In genomic region chr22:26608129-26608528, GRCh38 we compare ENCODE assay signal across 21 cellular contexts. TPM values are rescaled to one million over a fixed set of nuclear protein-coding genes. Genes with fewer than 3 reads are reported as not detected.
DNase-seq lines count a peak whose midpoint lies in the region; ATAC-seq, FAIRE-seq and TF ChIP-seq lines count a peak whose summit lies in the region.
"Had no signal": no experiment of that assay in that cellular context is flagged by ENCODE, and none has a peak within 500 bp of the region (broad histone marks: within the 10 kb centered on the region; RNA-seq: fewer than 3 reads in every experiment).

No MANE protein-coding gene starts in this region.

- no peaks in the 10 kb centered on the region for H3K9me3 ChIP-seq in HepG2 (ENCODE audit: low read length)
- no peaks in the 10 kb centered on the region for H3K9me3 ChIP-seq in right lobe of liver
- H3K9me3 ChIP-seq in OCI-LY1 (ENCODE audit: low read length): no peaks in the 10 kb centered on the region
- H3K9me3 ChIP-seq in testis: no peaks in the 10 kb centered on the region

- peaks cover 0 to 5% of the 10 kb centered on the region in 2 experiments; a peak in 1 of 5 replicates for H3K27me3 ChIP-seq in HepG2 (ENCODE audit: control insufficient read depth in 1 of 2, insufficient read depth in 2 of 2, low read length in 2 of 2)
- no peaks in the 10 kb centered on the region for H3K27me3 ChIP-seq in right lobe of liver
- no peaks in the 10 kb centered on the region for H3K27me3 ChIP-seq in OCI-LY1 (ENCODE audit: insufficient read depth, low read length)
- H3K27me3 ChIP-seq in testis: no peaks in the 10 kb centered on the region

- H3K27ac ChIP-seq in HepG2 (ENCODE audit: extremely low read length, insufficient read depth, low read length) (no peak overlapping the region), right lobe of liver (no peak overlapping the region), OCI-LY1 (ENCODE audit: low read depth, low read length, poor library complexity, severe bottlenecking) (no peak overlapping the region), testis (no peak overlapping the region)
- H3K27ac ChIP-seq: C4-2B, KMS-11, PC-9, RWPE1 had no signal

- in situ Hi-C loops in HepG2 (cut with HindIII; ENCODE audit: extremely low pct_ligation_motif_present, low pct_unique_long_range_greater_than_20kb): no loop called here

- H3K4me1 ChIP-seq in HepG2 (ENCODE audit: insufficient read depth, low read length) (no peaks in the 10 kb centered on the region), right lobe of liver (no peaks in the 10 kb centered on the region), OCI-LY1 (ENCODE audit: insufficient read depth, low read length, severe bottlenecking) (peaks cover 22% of the 10 kb centered on the region), testis (no peaks in the 10 kb centered on the region)

- H2AFZ ChIP-seq in HepG2 (ENCODE audit: low read length) (no peak overlapping the region), OCI-LY1 (ENCODE audit: low read length) (no peak overlapping the region)
- H2AFZ ChIP-seq: PC-9 had no signal

- H3K9me3 Mint-ChIP-seq in chondrocyte (ENCODE audit: low read depth): no peaks in the 10 kb centered on the region

- H3K4me2 ChIP-seq in HepG2 (ENCODE audit: low read depth, low read length): no peak overlapping the region
- H3K4me2 ChIP-seq in OCI-LY1 (ENCODE audit: low read length): peak overlapping the region; percentile 26; the same call in 1 of the 2 replicates
- H3K4me2 ChIP-seq: PC-9 had no signal

- TF ChIP-seq POLR2A in HepG2 (IDR thresholded peaks at IDR 0.05; ENCODE audit: insufficient read depth in 1 of 2, low read depth in 2 of 2, low read length in 2 of 2) (no peak), right lobe of liver (IDR thresholded peaks at IDR 0.05) (no peak), testis (IDR thresholded peaks at IDR 0.05) (no peak)

- peaks cover 38% of the 10 kb centered on the region for H3K4me1 Mint-ChIP-seq in chondrocyte (ENCODE audit: low read depth)

- CTCF ChIA-PET in HepG2 (lab: Yijun Ruan, JAX; ENCODE audit: low intra/inter-chr PET ratio, low total read pairs): no interaction called here

- TF ChIP-seq EP300 in HepG2 (IDR thresholded peaks at IDR 0.05; ENCODE audit: low read depth in 2 of 2, low read length in 2 of 2): no peak
- no peak for TF ChIP-seq EP300 in HepG2 (CRISPR knock-in tag; IDR thresholded peaks at IDR 0.05; ENCODE audit: borderline replicate concordance)

- 31% methylated on average over 2 of the region's 2 CpGs for WGBS in HepG2 (ENCODE audit: low lambda C conversion rate)
- WGBS in right lobe of liver (ENCODE audit: insufficient coverage, low coverage, low lambda C conversion rate, missing lambda C conversion rate): 34% methylated on average over 2 of the region's 2 CpGs
- 35 to 37% methylated on average over 2 of the region's 2 CpGs for WGBS in testis, 2 donors

- H3K9ac ChIP-seq in HepG2 (ENCODE audit: insufficient read depth, low read depth, low read length): no peak overlapping the region
- H3K9ac ChIP-seq in OCI-LY1 (ENCODE audit: low read length): no peak overlapping the region; the same call in 1 of the 2 replicates
- H3K9ac ChIP-seq: KMS-11 had no signal

- no peaks in the 10 kb centered on the region for H3K9me2 ChIP-seq in OCI-LY1 (ENCODE audit: low read depth, low read length)

- H4K20me1 ChIP-seq in HepG2 (ENCODE audit: insufficient read depth, low read length) (no peaks in the 10 kb centered on the region), OCI-LY1 (ENCODE audit: insufficient read depth, low read length) (no peaks in the 10 kb centered on the region)

- TF ChIP-seq RAD21 in HepG2 (CRISPR knock-in tag; IDR thresholded peaks at IDR 0.05): no peak

- BruUV-seq in HepG2 (replicated peaks; lab: Mats Ljungman, UMichigan): no TSS peak

- POLR2A ChIA-PET in HepG2 (lab: Yijun Ruan, JAX): no interaction called here

- H3F3A ChIP-seq in OCI-LY1 (ENCODE audit: insufficient read depth, low read length): no peaks in the 10 kb centered on the region

- H3K36me3 ChIP-seq in HepG2 (replicated peaks in 1 of 2; ENCODE audit: control insufficient read depth in 1 of 2, insufficient read depth in 2 of 2, low read length in 2 of 2): no peaks in the 10 kb centered on the region
- H3K36me3 ChIP-seq in right lobe of liver: no peaks in the 10 kb centered on the region
- H3K36me3 ChIP-seq in OCI-LY1 (ENCODE audit: insufficient read depth, low read length): no peaks in the 10 kb centered on the region
- H3K36me3 ChIP-seq in testis (ENCODE audit: low read depth, missing control alignments): no peaks in the 10 kb centered on the region

- H3K79me2 ChIP-seq in HepG2 (ENCODE audit: insufficient read depth, low read length): no peaks in the 10 kb centered on the region
- H3K79me2 ChIP-seq in OCI-LY1 (ENCODE audit: insufficient read depth, low read length): no peaks in the 10 kb centered on the region

- H3K4me3 ChIP-seq in HepG2 (replicated peaks in 1 of 3; ENCODE audit: insufficient read depth in 1 of 3, low read depth in 2 of 3, low read length in 3 of 3): no peak overlapping the region
- no peak overlapping the region for H3K4me3 ChIP-seq in right lobe of liver
- peak overlapping the region; percentile 13 for H3K4me3 ChIP-seq in OCI-LY1 (ENCODE audit: low read depth, low read length, poor library complexity, severe bottlenecking)
- H3K4me3 ChIP-seq in testis: no peak overlapping the region
- H3K4me3 ChIP-seq: PC-9 had no signal

- H3K27ac Mint-ChIP-seq in chondrocyte (ENCODE audit: unreplicated experiment): peak overlapping the region; percentile 2

- no peak for FAIRE-seq in HepG2 (lab: Jason Lieb, UNC)

- TF ChIP-seq CTCF in HepG2 (CRISPR knock-in tag; IDR thresholded peaks at IDR 0.05) (no peak), right lobe of liver (IDR thresholded peaks at IDR 0.05) (no peak), OCI-LY1 (IDR thresholded peaks at IDR 0.05; ENCODE audit: low read length) (no peak), chondrocyte (IDR thresholded peaks at IDR 0.05) (no peak), testis (IDR thresholded peaks at IDR 0.05) (no peak)

- no peak overlapping the region for H3K4me3 Mint-ChIP-seq in chondrocyte (ENCODE audit: unreplicated experiment)

- DNase-seq in HepG2 (ENCODE audit: low spot score) (no peak), right lobe of liver (no peak), chondrocyte (ENCODE audit: low spot score) (no peak), GOT3 (lab: John Stamatoyannopoulos, UW) (no peak), testis (no peak)
- DNase-seq: DMS79, H7, MV-4-11, NCI-H1930, NCI-H510A, NCI-H748 treated with DMSO at 0.1 percent for 48 hours, PC-9, SIG-M5, T-helper 1 cell had no signal

- intact Hi-C loops in HepG2 (cut with micrococcal nuclease; ENCODE audit: unreplicated experiment) (no loop called here), right lobe of liver (cut with DNase I) (no loop called here), testis (cut with DNase I; ENCODE audit: low total_unique reads) (no loop called here)

- peaks cover 5% of the 10 kb centered on the region for H3K27me3 Mint-ChIP-seq in chondrocyte (ENCODE audit: low read depth)

- no peak for ATAC-seq in HepG2
- no peak for ATAC-seq in right lobe of liver
- no peak for ATAC-seq in GM19395 (IDR thresholded peaks at IDR 0.05; ENCODE audit: unreplicated experiment)
- no peak for ATAC-seq in HG03354 (IDR thresholded peaks at IDR 0.05; ENCODE audit: poor library complexity, severe bottlenecking, unreplicated experiment)
- ATAC-seq: SK-N-SH treated with all-trans-retinoic acid at 6 μM for 48 hours had no signal

- H3K36me3 Mint-ChIP-seq in chondrocyte (ENCODE audit: low read depth): no peaks in the 10 kb centered on the region

RNA-seq across cellular contexts. Expression of gene CRYBB1, which starts 9.7 kb away (rescaled TPM):
- total RNA-seq in HepG2 (2016; rRNA removed; fragmentation: Illumina TruSeq; extraction: Trizol) (not detected in 2 replicates), right lobe of liver (under 1 TPM in 2 of 6 experiments, not detected in 4; 0.53 to 0.59 TPM), chondrocyte (not detected in 3 replicates), testis (not detected)
- total RNA-seq in HepG2 (2016; cell fraction: cytosol; rRNA removed; fragmentation: Illumina TruSeq; extraction: Trizol; ENCODE audit: low read depth): not detected in 2 replicates
- not detected in 2 replicates for total RNA-seq in HepG2 (2016; cell fraction: insoluble cytoplasmic fraction; rRNA removed; fragmentation: Illumina TruSeq; extraction: Trizol)
- total RNA-seq in HepG2 (2016; cell fraction: membrane; rRNA removed; fragmentation: Illumina TruSeq; extraction: Trizol): not detected in 2 replicates
- total RNA-seq in HepG2 (2016; cell fraction: nucleus; rRNA removed; fragmentation: Illumina TruSeq; extraction: Trizol): not detected in 2 replicates
- polyA plus RNA-seq in HepG2 (2011; rRNA removed) (not detected in 2 replicates), testis (ENCODE audit: insufficient read depth, low read depth, low replicate concordance) (0.80 TPM)
- not detected in 2 replicates for polyA plus RNA-seq in HepG2 (2011; cell fraction: cytosol; rRNA removed)
- not detected in 2 replicates for polyA plus RNA-seq in HepG2 (2011; cell fraction: nucleus; rRNA removed)
- polyA plus RNA-seq in HepG2 (2012): not detected in 2 replicates
- polyA plus RNA-seq in HepG2 (2016; cell fraction: cytosol; fragmentation: Illumina TruSeq; extraction: Trizol; ENCODE audit: low read depth): not detected in 2 replicates
- polyA plus RNA-seq in HepG2 (2016; cell fraction: insoluble cytoplasmic fraction; fragmentation: Illumina TruSeq; extraction: Trizol; ENCODE audit: low read depth): not detected in 2 replicates
- polyA plus RNA-seq in HepG2 (2016; cell fraction: membrane; fragmentation: Illumina TruSeq; extraction: Trizol; ENCODE audit: low read depth): not detected in 2 replicates
- polyA plus RNA-seq in HepG2 (2016; cell fraction: nucleus; fragmentation: Illumina TruSeq; extraction: Trizol; ENCODE audit: insufficient read depth, low read depth): not detected in 2 replicates
- not detected in 2 replicates for polyA minus RNA-seq in HepG2 (2011; rRNA and poly(A)+ RNA removed; ENCODE audit: low replicate concordance)
- polyA minus RNA-seq in HepG2 (2011; cell fraction: cytosol; rRNA and poly(A)+ RNA removed): not detected in 2 replicates
- not detected in 2 replicates for polyA minus RNA-seq in HepG2 (2011; cell fraction: nucleus; rRNA and poly(A)+ RNA removed)
- total RNA-seq: PC-9 had no signal

RNA-seq across cellular contexts. Expression of gene CRYBA4, which starts 13.6 kb away (rescaled TPM):
- total RNA-seq in HepG2 (2016; rRNA removed; fragmentation: Illumina TruSeq; extraction: Trizol) (not detected in 2 replicates), right lobe of liver (not detected), chondrocyte (not detected in 3 replicates), testis (1 to 10 TPM in 1 of 2 donors, under 1 TPM in 1; 0.93 to 2.3 TPM)
- not detected in 2 replicates for total RNA-seq in HepG2 (2016; cell fraction: cytosol; rRNA removed; fragmentation: Illumina TruSeq; extraction: Trizol; ENCODE audit: low read depth)
- not detected in 2 replicates for total RNA-seq in HepG2 (2016; cell fraction: insoluble cytoplasmic fraction; rRNA removed; fragmentation: Illumina TruSeq; extraction: Trizol)
- total RNA-seq in HepG2 (2016; cell fraction: membrane; rRNA removed; fragmentation: Illumina TruSeq; extraction: Trizol): not detected in 2 replicates
- total RNA-seq in HepG2 (2016; cell fraction: nucleus; rRNA removed; fragmentation: Illumina TruSeq; extraction: Trizol): not detected in 2 replicates
- polyA plus RNA-seq in HepG2 (2011; rRNA removed) (not detected in 2 replicates), testis (ENCODE audit: insufficient read depth, low read depth, low replicate concordance) (2.6 TPM)
- not detected in 2 replicates for polyA plus RNA-seq in HepG2 (2011; cell fraction: cytosol; rRNA removed)
- polyA plus RNA-seq in HepG2 (2011; cell fraction: nucleus; rRNA removed): not detected in 2 replicates
- not detected in 2 replicates for polyA plus RNA-seq in HepG2 (2012)
- not detected in 2 replicates for polyA plus RNA-seq in HepG2 (2016; cell fraction: cytosol; fragmentation: Illumina TruSeq; extraction: Trizol; ENCODE audit: low read depth)
- polyA plus RNA-seq in HepG2 (2016; cell fraction: insoluble cytoplasmic fraction; fragmentation: Illumina TruSeq; extraction: Trizol; ENCODE audit: low read depth): not detected in 2 replicates
- polyA plus RNA-seq in HepG2 (2016; cell fraction: membrane; fragmentation: Illumina TruSeq; extraction: Trizol; ENCODE audit: low read depth): not detected in 2 replicates
- polyA plus RNA-seq in HepG2 (2016; cell fraction: nucleus; fragmentation: Illumina TruSeq; extraction: Trizol; ENCODE audit: insufficient read depth, low read depth): not detected in 2 replicates
- polyA minus RNA-seq in HepG2 (2011; rRNA and poly(A)+ RNA removed; ENCODE audit: low replicate concordance): not detected in 2 replicates
- polyA minus RNA-seq in HepG2 (2011; cell fraction: cytosol; rRNA and poly(A)+ RNA removed): not detected in 2 replicates
- not detected in 2 replicates for polyA minus RNA-seq in HepG2 (2011; cell fraction: nucleus; rRNA and poly(A)+ RNA removed)
- total RNA-seq: H7, PC-9 had no signal

RNA-seq across cellular contexts. Expression of gene TPST2, which starts 18.2 kb away (rescaled TPM):
- 9.2 and 15.2 TPM in 2 replicates for total RNA-seq in HepG2 (2016; rRNA removed; fragmentation: Illumina TruSeq; extraction: Trizol)
- 10.0 and 10.4 TPM in 2 replicates for total RNA-seq in HepG2 (2016; cell fraction: cytosol; rRNA removed; fragmentation: Illumina TruSeq; extraction: Trizol; ENCODE audit: low read depth)
- 7.8 and 13.5 TPM in 2 replicates for total RNA-seq in HepG2 (2016; cell fraction: insoluble cytoplasmic fraction; rRNA removed; fragmentation: Illumina TruSeq; extraction: Trizol)
- 17.6 and 23.3 TPM in 2 replicates for total RNA-seq in HepG2 (2016; cell fraction: membrane; rRNA removed; fragmentation: Illumina TruSeq; extraction: Trizol)
- 10.0 and 10.8 TPM in 2 replicates for total RNA-seq in HepG2 (2016; cell fraction: nucleus; rRNA removed; fragmentation: Illumina TruSeq; extraction: Trizol)
- polyA plus RNA-seq in HepG2 (2011; rRNA removed): 23.8 and 29.5 TPM in 2 replicates
- 27.5 and 32.7 TPM in 2 replicates for polyA plus RNA-seq in HepG2 (2011; cell fraction: cytosol; rRNA removed)
- 21.6 and 24.3 TPM in 2 replicates for polyA plus RNA-seq in HepG2 (2011; cell fraction: nucleus; rRNA removed)
- 9.2 and 17.3 TPM in 2 replicates for polyA plus RNA-seq in HepG2 (2012)
- 13.1 and 15.0 TPM in 2 replicates for polyA plus RNA-seq in HepG2 (2016; cell fraction: cytosol; fragmentation: Illumina TruSeq; extraction: Trizol; ENCODE audit: low read depth)
- 10.0 and 11.2 TPM in 2 replicates for polyA plus RNA-seq in HepG2 (2016; cell fraction: insoluble cytoplasmic fraction; fragmentation: Illumina TruSeq; extraction: Trizol; ENCODE audit: low read depth)
- 19.3 and 21.6 TPM in 2 replicates for polyA plus RNA-seq in HepG2 (2016; cell fraction: membrane; fragmentation: Illumina TruSeq; extraction: Trizol; ENCODE audit: low read depth)
- 16.7 and 18.4 TPM in 2 replicates for polyA plus RNA-seq in HepG2 (2016; cell fraction: nucleus; fragmentation: Illumina TruSeq; extraction: Trizol; ENCODE audit: insufficient read depth, low read depth)
- polyA minus RNA-seq in HepG2 (2011; rRNA and poly(A)+ RNA removed; ENCODE audit: low replicate concordance): 13.6 and 45.9 TPM in 2 replicates
- polyA minus RNA-seq in HepG2 (2011; cell fraction: cytosol; rRNA and poly(A)+ RNA removed): 10.1 and 10.6 TPM in 2 replicates
- 11.7 and 12.1 TPM in 2 replicates for polyA minus RNA-seq in HepG2 (2011; cell fraction: nucleus; rRNA and poly(A)+ RNA removed)
- total RNA-seq in right lobe of liver: 100 to 1,000 TPM in 2 of 6 experiments, 10 to 100 TPM in 4; 53.2 to 117 (median 66.9) TPM
- total RNA-seq in chondrocyte: 75.8 to 80.3 TPM (median 77.1 TPM) in 3 replicates
- 100 to 1,000 TPM; 169 to 218 TPM for total RNA-seq in testis
- polyA plus RNA-seq in testis (ENCODE audit: insufficient read depth, low read depth, low replicate concordance): 32.8 TPM

RNA-seq across cellular contexts. Expression of gene MIAT, which starts 49.3 kb away (rescaled TPM):
- total RNA-seq in HepG2 (2016; rRNA removed; fragmentation: Illumina TruSeq; extraction: Trizol) (0.04 TPM in 1 of 2 replicates, not detected in the other), right lobe of liver (1 to 10 TPM in 1 of 6 experiments, under 1 TPM in 5; 0.19 to 3.2 (median 0.47) TPM), chondrocyte (2.5 to 6.2 TPM (median 3.5 TPM) in 3 replicates), testis (1 to 10 TPM; 2.4 to 3.3 TPM)
- total RNA-seq in HepG2 (2016; cell fraction: cytosol; rRNA removed; fragmentation: Illumina TruSeq; extraction: Trizol; ENCODE audit: low read depth): not detected in 2 replicates
- 0.03 and 0.06 TPM in 2 replicates for total RNA-seq in HepG2 (2016; cell fraction: insoluble cytoplasmic fraction; rRNA removed; fragmentation: Illumina TruSeq; extraction: Trizol)
- total RNA-seq in HepG2 (2016; cell fraction: membrane; rRNA removed; fragmentation: Illumina TruSeq; extraction: Trizol): 0.03 TPM in 2 replicates
- total RNA-seq in HepG2 (2016; cell fraction: nucleus; rRNA removed; fragmentation: Illumina TruSeq; extraction: Trizol): 0.22 TPM in 2 replicates
- polyA plus RNA-seq in HepG2 (2011; rRNA removed) (under 0.01 TPM in 1 of 2 replicates, not detected in the other), testis (ENCODE audit: insufficient read depth, low read depth, low replicate concordance) (1.7 TPM)
- 0.01 TPM in 1 of 2 replicates, not detected in the other for polyA plus RNA-seq in HepG2 (2011; cell fraction: cytosol; rRNA removed)
- 0.02 and 0.03 TPM in 2 replicates for polyA plus RNA-seq in HepG2 (2011; cell fraction: nucleus; rRNA removed)
- polyA plus RNA-seq in HepG2 (2012): not detected in 2 replicates
- not detected in 2 replicates for polyA plus RNA-seq in HepG2 (2016; cell fraction: cytosol; fragmentation: Illumina TruSeq; extraction: Trizol; ENCODE audit: low read depth)
- not detected in 2 replicates for polyA plus RNA-seq in HepG2 (2016; cell fraction: insoluble cytoplasmic fraction; fragmentation: Illumina TruSeq; extraction: Trizol; ENCODE audit: low read depth)
- polyA plus RNA-seq in HepG2 (2016; cell fraction: membrane; fragmentation: Illumina TruSeq; extraction: Trizol; ENCODE audit: low read depth): not detected in 2 replicates
- not detected in 2 replicates for polyA plus RNA-seq in HepG2 (2016; cell fraction: nucleus; fragmentation: Illumina TruSeq; extraction: Trizol; ENCODE audit: insufficient read depth, low read depth)
- 0.02 and 0.14 TPM in 2 replicates for polyA minus RNA-seq in HepG2 (2011; rRNA and poly(A)+ RNA removed; ENCODE audit: low replicate concordance)
- polyA minus RNA-seq in HepG2 (2011; cell fraction: cytosol; rRNA and poly(A)+ RNA removed): not detected in 2 replicates
- 0.13 and 0.25 TPM in 2 replicates for polyA minus RNA-seq in HepG2 (2011; cell fraction: nucleus; rRNA and poly(A)+ RNA removed)
